In genomic region chr22:19119949-19120348, GRCh38 we compare ENCODE assay signal across 1 cellular context.
TF ChIP-seq lines count a peak whose summit lies in the region.

No MANE protein-coding gene starts in this region.

TF ChIP-seq in WTC11, 78 proteins besides CTCF, POLR2A, EP300 and RAD21 (continued from another document):
- TF ChIP-seq ZNF281 (CRISPR knock-in tag; IDR thresholded peaks at IDR 0.05) (no peak), PRDM15 (CRISPR knock-in tag; IDR thresholded peaks at IDR 0.05) (no peak), HMGA2 (CRISPR knock-in tag; IDR thresholded peaks at IDR 0.05) (no peak), E2F5 (CRISPR knock-in tag; IDR thresholded peaks at IDR 0.05) (no peak), ZSCAN18 (CRISPR knock-in tag; IDR thresholded peaks at IDR 0.05) (no peak), ZNF219 (CRISPR knock-in tag; IDR thresholded peaks at IDR 0.05; ENCODE audit: borderline replicate concordance) (no peak)
